ENCODE assay signal across 20 cellular contexts in the genomic region with DNA sequence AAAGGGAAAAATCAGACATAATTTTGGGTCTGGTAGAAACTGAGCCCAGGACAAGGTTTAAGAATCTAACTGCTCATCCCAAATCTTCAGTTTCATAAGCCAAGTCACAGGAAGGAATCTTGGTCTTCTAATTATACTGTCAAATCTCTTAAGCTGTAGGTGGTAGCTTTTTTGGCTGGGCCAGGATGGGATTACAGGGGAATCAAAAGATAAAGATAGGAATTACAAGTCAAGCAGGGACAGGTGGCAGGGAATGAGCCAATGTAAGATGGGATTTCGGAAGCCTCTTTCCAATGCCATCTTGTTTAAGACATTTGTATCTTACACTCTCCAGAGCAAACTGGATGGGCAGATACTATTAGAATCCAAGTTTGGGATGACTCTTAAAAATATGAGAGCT.
"Had no signal": no experiment of that assay in that cellular context is flagged by ENCODE, and none has a peak within 500 bp of the region (broad histone marks: within the 10 kb centered on the region; RNA-seq: fewer than 3 reads in every experiment).

No MANE protein-coding gene starts in this region.

- DNase-seq: KBM-7, MV-4-11, NCI-H1092, NCI-H1105 treated with DMSO at 0.1 percent for 48 hours, NCI-H1417 treated with DMSO at 0.1 percent for 48 hours, NCI-H146, NCI-H1694 treated with DMSO at 0.1 percent for 48 hours, NCI-H1930, NCI-H2081, NCI-H2107, NCI-H2171, NCI-H226, NCI-H446, NCI-H510A, NCI-H526, RPMI8226, SHP77, SK-N-SH, SW 1271, T-cell had no signal

- ATAC-seq: T-cell had no signal
